Comparison of ENCODE assay signal across 29 cellular contexts in genomic region chr11:13595166-13595565, GRCh38.
DNase-seq lines count a peak whose midpoint lies in the region; ATAC-seq and TF ChIP-seq lines count a peak whose summit lies in the region.
"Had no signal": no experiment of that assay in that cellular context is flagged by ENCODE, and none has a peak within 500 bp of the region (broad histone marks: within the 10 kb centered on the region; RNA-seq: fewer than 3 reads in every experiment).

No MANE protein-coding gene starts in this region.

- H3K27me3 ChIP-seq in IMR-90 (ENCODE audit: control insufficient read depth, insufficient read depth, low read length) (no peaks in the 10 kb centered on the region), trophoblast cell (ENCODE audit: insufficient read depth, low read length) (no peaks in the 10 kb centered on the region), left ventricle myocardium inferior (ENCODE audit: low read depth) (peaks cover 9% of the 10 kb centered on the region)
- H3K27me3 ChIP-seq: adrenal gland, esophagus muscularis mucosa, tibial artery had no signal

- H2AK9ac ChIP-seq in IMR-90 (replicated peaks; ENCODE audit: low read depth, low read length, poor library complexity): no peak overlapping the region

- TF ChIP-seq CTCF in IMR-90 (conservative IDR thresholded peaks at IDR 0.05; ENCODE audit: low read depth, low read length): no peak
- no peak for TF ChIP-seq CTCF in choroid plexus epithelial cell (conservative IDR thresholded peaks at IDR 0.05; ENCODE audit: low read depth, low read length)
- TF ChIP-seq CTCF in left ventricle myocardium inferior (IDR thresholded peaks at IDR 0.05; ENCODE audit: borderline replicate concordance): no peak

- TF ChIP-seq RAD21 in IMR-90 (IDR thresholded peaks at IDR 0.05; ENCODE audit: low read length): no peak

- H3K36me3 ChIP-seq in IMR-90 (ENCODE audit: control insufficient read depth, insufficient read depth, low read length): no peaks in the 10 kb centered on the region
- H3K36me3 ChIP-seq in trophoblast cell (ENCODE audit: control insufficient read depth in 1 of 2, insufficient read depth in 2 of 2, low read length in 2 of 2): no peaks in the 10 kb centered on the region
- H3K36me3 ChIP-seq in left ventricle myocardium inferior: no peaks in the 10 kb centered on the region
- H3K36me3 ChIP-seq: adrenal gland, esophagus muscularis mucosa, tibial artery had no signal

- intact Hi-C loops in IMR-90 (cut with micrococcal nuclease) (no loop called here), left ventricle myocardium inferior (cut with micrococcal nuclease) (no loop called here)

- no peak overlapping the region for H2BK120ac ChIP-seq in IMR-90 (ENCODE audit: low read depth, low read length)
- H2BK120ac ChIP-seq in trophoblast cell (ENCODE audit: insufficient read depth, low read length, poor library complexity): no peak overlapping the region

- H4K12ac ChIP-seq in trophoblast cell (ENCODE audit: low read depth, low read length): no peak overlapping the region

- H3K56ac ChIP-seq in IMR-90 (ENCODE audit: extremely low read depth, insufficient read depth, low read length): no peak overlapping the region

- H4K91ac ChIP-seq in IMR-90 (ENCODE audit: insufficient read depth, low read depth, low read length) (no peak overlapping the region), trophoblast cell (ENCODE audit: low read depth, low read length) (no peak overlapping the region)

- H2AFZ ChIP-seq in IMR-90 (replicated peaks; ENCODE audit: low read length, poor library complexity) (no peak overlapping the region), trophoblast cell (ENCODE audit: insufficient read depth, low read length, poor library complexity) (no peak overlapping the region)
- H2AFZ ChIP-seq: PC-9 had no signal

- no peaks in the 10 kb centered on the region for H3K9me3 ChIP-seq in IMR-90 (ENCODE audit: control insufficient read depth, insufficient read depth, low read length)
- no peaks in the 10 kb centered on the region for H3K9me3 ChIP-seq in trophoblast cell (ENCODE audit: insufficient read depth, low read depth, low read length)
- peaks cover 20% of the 10 kb centered on the region for H3K9me3 ChIP-seq in left ventricle myocardium inferior (replicated peaks)
- H3K9me3 ChIP-seq: adrenal gland, tibial artery had no signal

- H3K79me1 ChIP-seq in IMR-90 (ENCODE audit: low read depth in 1 of 2, low read length in 2 of 2) (no peaks in the 10 kb centered on the region), trophoblast cell (ENCODE audit: low read length) (no peaks in the 10 kb centered on the region)

- H3K18ac ChIP-seq in IMR-90 (ENCODE audit: low read depth, low read length): no peak overlapping the region
- H3K18ac ChIP-seq in trophoblast cell (ENCODE audit: low read length): no peak overlapping the region

- no peak overlapping the region for H2AK5ac ChIP-seq in IMR-90 (ENCODE audit: low read depth, low read length)
- H2AK5ac ChIP-seq in trophoblast cell (ENCODE audit: low read length): no peak overlapping the region

- in situ Hi-C loops in IMR-90 (cut with MboI; ENCODE audit: low sequenced_read_pairs): no loop called here

- H2BK15ac ChIP-seq in IMR-90 (ENCODE audit: low read depth, low read length): no peak overlapping the region

- H4K5ac ChIP-seq in IMR-90 (ENCODE audit: low read depth, low read length): no peak overlapping the region

- H3K14ac ChIP-seq in IMR-90 (replicated peaks; ENCODE audit: low read depth, low read length): no peak overlapping the region
- H3K14ac ChIP-seq in trophoblast cell (ENCODE audit: low read length): no peak overlapping the region

- H4K8ac ChIP-seq in IMR-90 (ENCODE audit: low read depth in 2 of 2, low read length in 2 of 2) (no peak overlapping the region), trophoblast cell (ENCODE audit: low read depth, low read length) (no peak overlapping the region)

- CTCF ChIA-PET in IMR-90 (lab: Yijun Ruan, JAX): no interaction called here

- H3K23ac ChIP-seq in IMR-90 (ENCODE audit: low read depth, low read length) (no peak overlapping the region), trophoblast cell (ENCODE audit: low read length) (no peak overlapping the region)

- no peak for ATAC-seq in IMR-90 (ENCODE audit: low read depth)
- no peak for ATAC-seq in HG02588 (IDR thresholded peaks at IDR 0.05; ENCODE audit: unreplicated experiment)
- ATAC-seq: activated T-cell treated with anti-CD3 and anti-CD28 coated beads, Interleukin-2, amount 50 U/mL, for 4 hours; naive thymus-derived CD8-positive, alpha-beta T cell; stimulated activated naive CD8-positive, alpha-beta T cell treated with anti-CD3 and anti-CD28 coated beads, Interleukin-15, amount 100 ng/mL, for 72 hours had no signal

- POLR2A ChIA-PET in IMR-90 (lab: Charles Lee; ENCODE audit: unreplicated experiment): no interaction called here

- H3K79me2 ChIP-seq in trophoblast cell (ENCODE audit: control insufficient read depth, insufficient read depth, low read length, poor library complexity): no peaks in the 10 kb centered on the region

- H3K27ac ChIP-seq in IMR-90 (ENCODE audit: insufficient read depth, low read length) (no peak overlapping the region), trophoblast cell (ENCODE audit: low read depth, low read length) (no peak overlapping the region), left ventricle myocardium inferior (replicated peaks) (no peak overlapping the region)
- H3K27ac ChIP-seq: adrenal gland, C4-2B, esophagus muscularis mucosa, PC-9, skin epidermis, tibial artery had no signal

- H3K9me1 ChIP-seq in IMR-90 (ENCODE audit: insufficient read depth, low read length): no peaks in the 10 kb centered on the region

- no peak overlapping the region for H2BK12ac ChIP-seq in trophoblast cell (ENCODE audit: low read length)

- H4K20me1 ChIP-seq in IMR-90 (ENCODE audit: insufficient read depth, low read length): no peaks in the 10 kb centered on the region

- H3K4me2 ChIP-seq in IMR-90 (ENCODE audit: low read depth, low read length) (no peak overlapping the region), trophoblast cell (ENCODE audit: low read length) (no peak overlapping the region)
- H3K4me2 ChIP-seq: PC-9 had no signal

- DNase-seq in EH (ENCODE audit: low read depth) (peak; percentile 73), IMR-90 (peak; percentile 42), choroid plexus epithelial cell (ENCODE audit: low read depth) (peak; percentile 5), trophoblast cell (peak; percentile 4 to 57), GM19238 (ENCODE audit: insufficient read length, low spot score) (no peak), left ventricle myocardium inferior (no peak), iPS-NIHi11 (ENCODE audit: low spot score) (no peak)
- DNase-seq: activated CD4-positive, alpha-beta T cell treated with anti-CD3 and anti-CD28 coated beads, Interleukin-2, amount 10 ng/mL, durations not matched to agents 7 days and 5 days; activated naive CD4-positive, alpha-beta T cell; activated T-cell treated with anti-CD3 and anti-CD28 coated beads, Interleukin-2, amount 50 U/mL, for 4 hours; adrenal gland; DMS79 treated with DMSO at 0.1 percent for 48 hours; endodermal cell; hypothalamus; midbrain; naive thymus-derived CD8-positive, alpha-beta T cell; NCI-H1105 treated with DMSO at 0.1 percent for 48 hours; NCI-H2029; NCI-H524 treated with DMSO at 0.1 percent for 48 hours; NK-92 treated with Interleukin-12 subunit alpha and Interleukin-12 subunit beta, amount 100 ng/mL, for 24 hours; occipital lobe; PC-9; SHP77; stimulated activated naive CD8-positive, alpha-beta T cell treated with anti-CD3 and anti-CD28 coated beads, Interleukin-15, amount 100 ng/mL, for 72 hours; tibial artery had no signal

- no TSS peak for BruUV-seq in IMR-90 (replicated peaks; lab: Mats Ljungman, UMichigan)

- H3K4ac ChIP-seq in IMR-90 (ENCODE audit: low read depth, low read length) (no peak overlapping the region), trophoblast cell (ENCODE audit: low read depth, low read length) (no peak overlapping the region)

- H3K4me3 ChIP-seq in IMR-90 (ENCODE audit: insufficient read depth, low read depth, low read length) (no peak overlapping the region), choroid plexus epithelial cell (ENCODE audit: low read depth, low read length) (no peak overlapping the region), trophoblast cell (ENCODE audit: low read depth, low read length) (no peak overlapping the region), left ventricle myocardium inferior (no peak overlapping the region)
- H3K4me3 ChIP-seq: adrenal gland, esophagus muscularis mucosa, PC-9, skin epidermis, tibial artery had no signal

- dilution Hi-C loops in IMR-90 (cut with HindIII; ENCODE audit: low sequenced_read_pairs, unreplicated experiment): no loop called here

- H3K4me1 ChIP-seq in IMR-90 (ENCODE audit: control insufficient read depth, insufficient read depth, low read length) (no peaks in the 10 kb centered on the region; the same call in 1 of the 2 replicates), trophoblast cell (ENCODE audit: control insufficient read depth in 1 of 2, insufficient read depth in 2 of 2, low read length in 2 of 2) (no peaks in the 10 kb centered on the region), left ventricle myocardium inferior (no peaks in the 10 kb centered on the region)
- H3K4me1 ChIP-seq: adrenal gland, esophagus muscularis mucosa, tibial artery had no signal

- H3K9ac ChIP-seq in IMR-90 (ENCODE audit: low read depth, low read length) (no peak overlapping the region), trophoblast cell (ENCODE audit: low read length) (no peak overlapping the region)

- H2BK5ac ChIP-seq in IMR-90 (ENCODE audit: low read depth, low read length, poor library complexity, severe bottlenecking) (no peak overlapping the region), trophoblast cell (ENCODE audit: low read depth, low read length, poor library complexity) (no peak overlapping the region)

- TF ChIP-seq POLR2A in IMR-90 (IDR thresholded peaks at IDR 0.05; ENCODE audit: low read depth, low read length): no peak

- H2BK20ac ChIP-seq in IMR-90 (ENCODE audit: low read depth, low read length): no peak overlapping the region

TF ChIP-seq in IMR-90, 13 proteins besides CTCF, POLR2A, EP300 and RAD21 (continues in another document):
- no peak for TF ChIP-seq ELK1 (IDR thresholded peaks at IDR 0.05; ENCODE audit: borderline replicate concordance, low read depth, low read length)
- TF ChIP-seq BHLHE40 (IDR thresholded peaks at IDR 0.05; ENCODE audit: low read depth, low read length): no peak
- no peak for TF ChIP-seq RFX5 (IDR thresholded peaks at IDR 0.05; ENCODE audit: low read depth, low read length)
- no peak for TF ChIP-seq MAZ (IDR thresholded peaks at IDR 0.05; ENCODE audit: borderline replicate concordance, low read depth, low read length)
- TF ChIP-seq CEBPB (IDR thresholded peaks at IDR 0.05; ENCODE audit: low read depth, low read length): no peak

Comparison
In these comparisons a context has a peak if more than half of its experiments do, and no peak if none do; other contexts are left out.
1. DNase-seq: peak in EH (single experiment), IMR-90 (single experiment), choroid plexus epithelial cell (single experiment) and trophoblast cell (2 of 2); none in GM19238 (single experiment), left ventricle myocardium inferior (single experiment) and iPS-NIHi11 (single experiment).